In genomic region chr4:76758290-76758882, GRCh38 we compare ENCODE assay signal across 9 cellular contexts.
DNase-seq lines count a peak whose midpoint lies in the region; ATAC-seq and TF ChIP-seq lines count a peak whose summit lies in the region.
"Had no signal": no experiment of that assay in that cellular context is flagged by ENCODE, and none has a peak within 500 bp of the region (broad histone marks: within the 10 kb centered on the region; RNA-seq: fewer than 3 reads in every experiment).

No MANE protein-coding gene starts in this region.

- DNase-seq in NCI-H2081 (lab: John Stamatoyannopoulos, UW) (peak; percentile 24 to 27), NCI-H2081 treated with DMSO at 0.1 percent for 48 hours (lab: John Stamatoyannopoulos, UW) (no peak), Kasumi-1 (lab: John Stamatoyannopoulos, UW) (peak; percentile 14 to 17), left ventricle myocardium superior (no peak)
- no peak for DNase-seq in activated CD8-positive, alpha-beta T cell treated with anti-CD3 and anti-CD28 coated beads for 36 hours
- DNase-seq in stimulated activated naive B cell treated with anti-CD40 and anti-IgM and Interleukin-4, amounts not matched to agents 10 μg/mL and 1 μg/mL and 100 μg/mL, for 72 hours, result no peak

- H3K9me3 Mint-ChIP-seq in activated CD8-positive, alpha-beta T cell treated with anti-CD3 and anti-CD28 coated beads for 36 hours, result no peaks in the 10 kb centered on the region
- H3K9me3 Mint-ChIP-seq in stimulated activated naive B cell treated with anti-CD40 and anti-IgM and Interleukin-4, amounts not matched to agents 10 μg/mL and 1 μg/mL and 100 μg/mL, for 72 hours, result no peaks in the 10 kb centered on the region

- H3K4me1 Mint-ChIP-seq in activated CD8-positive, alpha-beta T cell treated with anti-CD3 and anti-CD28 coated beads for 36 hours (ENCODE audit: low read depth), result peaks cover 9% of the 10 kb centered on the region
- no peaks in the 10 kb centered on the region for H3K4me1 Mint-ChIP-seq in stimulated activated naive B cell treated with anti-CD40 and anti-IgM and Interleukin-4, amounts not matched to agents 10 μg/mL and 1 μg/mL and 100 μg/mL, for 72 hours

- POLR2A ChIA-PET in activated CD8-positive, alpha-beta T cell treated with anti-CD3 and anti-CD28 coated beads for 36 hours (lab: Charles Lee), result no interaction called here

- H3K27me3 Mint-ChIP-seq in activated CD8-positive, alpha-beta T cell treated with anti-CD3 and anti-CD28 coated beads for 36 hours, result peaks cover 3% of the 10 kb centered on the region
- H3K27me3 Mint-ChIP-seq in stimulated activated naive B cell treated with anti-CD40 and anti-IgM and Interleukin-4, amounts not matched to agents 10 μg/mL and 1 μg/mL and 100 μg/mL, for 72 hours, result no peaks in the 10 kb centered on the region

- intact Hi-C loops in activated CD8-positive, alpha-beta T cell treated with anti-CD3 and anti-CD28 coated beads for 36 hours (cut with micrococcal nuclease), result loop anchor here (10.0 kb wide), 1 partner anchor 324 kb away; the partner anchor contains the start of gene SHROOM3
- intact Hi-C loops in left ventricle myocardium superior (cut with micrococcal nuclease), result loop anchor here (5.0 kb wide), 1 partner anchor 246 kb away; no protein-coding TSS in a partner anchor

- CTCF ChIA-PET in activated CD8-positive, alpha-beta T cell treated with anti-CD3 and anti-CD28 coated beads for 36 hours (lab: Charles Lee), result interaction anchor here (0.8 to 2.0 kb wide), 10 partner anchors 8 to 287 kb away, joined by 3 to 6 read pairs (median 4); no protein-coding TSS in a partner anchor

- no peaks in the 10 kb centered on the region for H3K36me3 Mint-ChIP-seq in activated CD8-positive, alpha-beta T cell treated with anti-CD3 and anti-CD28 coated beads for 36 hours (ENCODE audit: low read depth)
- H3K36me3 Mint-ChIP-seq in stimulated activated naive B cell treated with anti-CD40 and anti-IgM and Interleukin-4, amounts not matched to agents 10 μg/mL and 1 μg/mL and 100 μg/mL, for 72 hours, result no peaks in the 10 kb centered on the region
- H3K36me3 Mint-ChIP-seq: CD4-positive, CD25-positive, alpha-beta regulatory T cell had no signal

- TF ChIP-seq CTCF in activated CD8-positive, alpha-beta T cell treated with anti-CD3 and anti-CD28 coated beads for 36 hours (IDR thresholded peaks at IDR 0.05), result peak; percentile 78

- no peak overlapping the region for H3K4me3 Mint-ChIP-seq in activated CD8-positive, alpha-beta T cell treated with anti-CD3 and anti-CD28 coated beads for 36 hours
- H3K4me3 Mint-ChIP-seq in stimulated activated naive B cell treated with anti-CD40 and anti-IgM and Interleukin-4, amounts not matched to agents 10 μg/mL and 1 μg/mL and 100 μg/mL, for 72 hours, result no peak overlapping the region
- H3K4me3 Mint-ChIP-seq: CD4-positive, CD25-positive, alpha-beta regulatory T cell had no signal

- no peak overlapping the region for H3K27ac Mint-ChIP-seq in activated CD8-positive, alpha-beta T cell treated with anti-CD3 and anti-CD28 coated beads for 36 hours
- H3K27ac Mint-ChIP-seq in stimulated activated naive B cell treated with anti-CD40 and anti-IgM and Interleukin-4, amounts not matched to agents 10 μg/mL and 1 μg/mL and 100 μg/mL, for 72 hours, result no peak overlapping the region
- H3K27ac Mint-ChIP-seq: CD4-positive, CD25-positive, alpha-beta regulatory T cell had no signal

- ATAC-seq in activated CD8-positive, alpha-beta T cell treated with anti-CD3 and anti-CD28 coated beads for 36 hours, result no peak
- peak; percentile 55 for ATAC-seq in left ventricle myocardium superior
- peak; percentile 33 to 47 for ATAC-seq in stimulated activated naive B cell treated with anti-CD40 and anti-IgM and Interleukin-4, amounts not matched to agents 10 μg/mL and 1 μg/mL and 100 μg/mL, for 72 hours (replicated peaks)
- no peak for ATAC-seq in GM19452 (IDR thresholded peaks at IDR 0.05; ENCODE audit: unreplicated experiment)
- ATAC-seq in HG02870 (IDR thresholded peaks at IDR 0.05; ENCODE audit: unreplicated experiment), result no peak

Comparison
In these comparisons a context has a peak if more than half of its experiments do, and no peak if none do; other contexts are left out.
1. DNase-seq: peak in NCI-H2081 (2 of 2) and Kasumi-1 (2 of 2); none in NCI-H2081 treated with DMSO at 0.1 percent for 48 hours (single experiment), activated CD8-positive, alpha-beta T cell treated with anti-CD3 and anti-CD28 coated beads for 36 hours (single experiment), left ventricle myocardium superior (single experiment) and stimulated activated naive B cell treated with anti-CD40 and anti-IgM and Interleukin-4, amounts not matched to agents 10 μg/mL and 1 μg/mL and 100 μg/mL, for 72 hours (single experiment).
2. ATAC-seq: peak in left ventricle myocardium superior (single experiment) and stimulated activated naive B cell treated with anti-CD40 and anti-IgM and Interleukin-4, amounts not matched to agents 10 μg/mL and 1 μg/mL and 100 μg/mL, for 72 hours (2 of 2); none in activated CD8-positive, alpha-beta T cell treated with anti-CD3 and anti-CD28 coated beads for 36 hours (single experiment), GM19452 (single experiment) and HG02870 (single experiment).